Comparison of ENCODE assay signal across 12 cellular contexts in the genomic region with DNA sequence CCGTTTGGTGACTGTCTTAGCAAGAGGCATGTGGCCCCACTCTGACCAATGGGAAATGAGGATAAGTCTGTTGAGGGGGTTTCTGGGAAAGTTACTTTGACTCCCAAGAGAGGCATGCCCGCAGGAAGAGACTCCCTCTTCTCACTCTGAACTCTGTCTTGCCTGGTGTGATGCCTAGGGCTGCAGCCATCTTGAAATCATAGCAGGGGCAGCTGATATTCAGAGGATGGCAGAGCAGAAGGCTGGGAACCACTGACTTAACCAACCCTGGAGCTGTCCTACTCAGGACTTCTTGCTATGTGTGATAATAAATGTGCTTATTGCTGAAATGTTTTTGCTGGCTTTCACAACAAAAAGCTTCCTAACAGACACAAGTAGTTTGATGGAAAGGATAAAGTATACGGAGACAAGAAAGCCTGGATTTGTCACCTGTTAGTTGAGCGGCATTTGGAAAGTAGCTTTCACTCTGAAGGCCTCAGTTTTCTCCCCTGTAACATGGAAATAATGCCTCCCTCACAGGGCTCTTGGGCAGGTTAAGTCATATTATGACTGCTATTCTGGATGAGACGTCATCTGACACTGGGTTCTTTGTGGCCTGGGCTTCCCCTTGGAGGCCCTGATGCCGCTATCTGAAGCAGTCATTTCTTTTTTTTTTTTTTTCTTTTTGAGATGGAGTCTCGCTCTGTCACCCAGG.
DNase-seq lines count a peak whose midpoint lies in the region; ATAC-seq, FAIRE-seq and TF ChIP-seq lines count a peak whose summit lies in the region.
"Had no signal": no experiment of that assay in that cellular context is flagged by ENCODE, and none has a peak within 500 bp of the region (broad histone marks: within the 10 kb centered on the region; RNA-seq: fewer than 3 reads in every experiment).

No MANE protein-coding gene starts in this region.

- in situ Hi-C loops in HepG2 (cut with HindIII; ENCODE audit: extremely low pct_ligation_motif_present, low pct_unique_long_range_greater_than_20kb), result no loop called here

- intact Hi-C loops in adrenal gland (cut with DNase I), result no loop called here
- intact Hi-C loops in HepG2 (cut with micrococcal nuclease; ENCODE audit: unreplicated experiment), result no loop called here

- H3K27me3 ChIP-seq in adrenal gland (no peaks in the 10 kb centered on the region), HepG2 (ENCODE audit: control insufficient read depth in 1 of 2, insufficient read depth in 2 of 2, low read length in 2 of 2) (peaks cover 7 to 14% of the 10 kb centered on the region in 2 experiments; a peak in 4 of 5 replicates)

- no peak overlapping the region for H3K27ac ChIP-seq in adrenal gland
- no peak overlapping the region for H3K27ac ChIP-seq in HepG2 (ENCODE audit: extremely low read length, insufficient read depth, low read length)

- POLR2A ChIA-PET in HepG2 (lab: Yijun Ruan, JAX), result no interaction called here

- H3K36me3 ChIP-seq in adrenal gland (replicated peaks in 1 of 2), result no peaks in the 10 kb centered on the region
- H3K36me3 ChIP-seq in HepG2 (replicated peaks in 1 of 2; ENCODE audit: control insufficient read depth in 1 of 2, insufficient read depth in 2 of 2, low read length in 2 of 2), result no peaks in the 10 kb centered on the region

- ATAC-seq in GM21423 (IDR thresholded peaks at IDR 0.05; ENCODE audit: unreplicated experiment) (peak; percentile 76), HG03354 (IDR thresholded peaks at IDR 0.05; ENCODE audit: poor library complexity, severe bottlenecking, unreplicated experiment) (peak; percentile 70), HepG2 (no peak)

- TF ChIP-seq POLR2A in adrenal gland (IDR thresholded peaks at IDR 0.05), result no peak
- TF ChIP-seq POLR2A in HepG2 (IDR thresholded peaks at IDR 0.05; ENCODE audit: insufficient read depth in 1 of 2, low read depth in 2 of 2, low read length in 2 of 2), result no peak

- FAIRE-seq in HepG2 (lab: Jason Lieb, UNC), result no peak
- FAIRE-seq: colon, H1 had no signal

- TF ChIP-seq RAD21 in HepG2 (CRISPR knock-in tag; IDR thresholded peaks at IDR 0.05), result no peak

- H3K4me1 ChIP-seq in adrenal gland (replicated peaks in 1 of 2) (no peaks in the 10 kb centered on the region), HepG2 (ENCODE audit: insufficient read depth, low read length) (no peaks in the 10 kb centered on the region)

- H3K4me3 ChIP-seq in adrenal gland, result no peak overlapping the region
- H3K4me3 ChIP-seq in HepG2 (replicated peaks in 1 of 3; ENCODE audit: insufficient read depth in 1 of 3, low read depth in 2 of 3, low read length in 3 of 3), result no peak overlapping the region

- H3K9me3 ChIP-seq in adrenal gland (replicated peaks in 1 of 3) (no peaks in the 10 kb centered on the region), HepG2 (ENCODE audit: low read length) (no peaks in the 10 kb centered on the region)

- H2AFZ ChIP-seq in HepG2 (ENCODE audit: low read length), result no peak overlapping the region

- H3K9ac ChIP-seq in HepG2 (ENCODE audit: insufficient read depth, low read depth, low read length), result no peak overlapping the region

- TF ChIP-seq CTCF in adrenal gland (IDR thresholded peaks at IDR 0.05) (no peak), HepG2 (CRISPR knock-in tag; IDR thresholded peaks at IDR 0.05) (no peak)

- BruUV-seq in HepG2 (replicated peaks; lab: Mats Ljungman, UMichigan), result no TSS peak

- DNase-seq in activated CD4-positive, alpha-beta T cell treated with anti-CD3 and anti-CD28 coated beads for 48 hours, result peak; percentile 57
- DNase-seq in activated CD4-positive, alpha-beta T cell treated with anti-CD3 and anti-CD28 coated beads for 1 hour, result no peak
- DNase-seq in stimulated activated CD4-positive, alpha-beta T cell treated with anti-CD3 and anti-CD28 coated beads, Interleukin-4, amount 100 ng/mL, for 24 hours, result peak; percentile 23
- DNase-seq in NCI-H345 (lab: John Stamatoyannopoulos, UW), result no peak
- DNase-seq in adrenal gland, result no peak
- no peak for DNase-seq in HepG2 (ENCODE audit: low spot score)
- DNase-seq: NCI-H524 treated with DMSO at 0.1 percent for 48 hours, SW 1271 had no signal

- no peaks in the 10 kb centered on the region for H3K79me2 ChIP-seq in HepG2 (ENCODE audit: insufficient read depth, low read length)

- no peak for TF ChIP-seq EP300 in HepG2 (IDR thresholded peaks at IDR 0.05; ENCODE audit: low read depth in 2 of 2, low read length in 2 of 2)
- no peak for TF ChIP-seq EP300 in HepG2 (CRISPR knock-in tag; IDR thresholded peaks at IDR 0.05; ENCODE audit: borderline replicate concordance)

- H3K4me2 ChIP-seq in HepG2 (ENCODE audit: low read depth, low read length), result no peak overlapping the region

- no peaks in the 10 kb centered on the region for H4K20me1 ChIP-seq in HepG2 (ENCODE audit: insufficient read depth, low read length)

- WGBS in adrenal gland, 4 donors, result 81 to 90% (median 86%) methylated on average over 7 of the region's 7 CpGs
- WGBS in HepG2 (ENCODE audit: low lambda C conversion rate), result 35% methylated on average over 7 of the region's 7 CpGs

- CTCF ChIA-PET in HepG2 (lab: Yijun Ruan, JAX; ENCODE audit: low intra/inter-chr PET ratio, low total read pairs), result no interaction called here

TF ChIP-seq in HepG2, 621 proteins besides CTCF, POLR2A, EP300 and RAD21:
- TF ChIP-seq, protein P1, sequence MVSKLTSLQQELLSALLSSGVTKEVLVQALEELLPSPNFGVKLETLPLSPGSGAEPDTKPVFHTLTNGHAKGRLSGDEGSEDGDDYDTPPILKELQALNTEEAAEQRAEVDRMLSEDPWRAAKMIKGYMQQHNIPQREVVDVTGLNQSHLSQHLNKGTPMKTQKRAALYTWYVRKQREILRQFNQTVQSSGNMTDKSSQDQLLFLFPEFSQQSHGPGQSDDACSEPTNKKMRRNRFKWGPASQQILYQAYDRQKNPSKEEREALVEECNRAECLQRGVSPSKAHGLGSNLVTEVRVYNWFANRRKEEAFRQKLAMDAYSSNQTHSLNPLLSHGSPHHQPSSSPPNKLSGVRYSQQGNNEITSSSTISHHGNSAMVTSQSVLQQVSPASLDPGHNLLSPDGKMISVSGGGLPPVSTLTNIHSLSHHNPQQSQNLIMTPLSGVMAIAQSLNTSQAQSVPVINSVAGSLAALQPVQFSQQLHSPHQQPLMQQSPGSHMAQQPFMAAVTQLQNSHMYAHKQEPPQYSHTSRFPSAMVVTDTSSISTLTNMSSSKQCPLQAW (CRISPR knock-in tag; IDR thresholded peaks at IDR 0.05), result no peak
- TF ChIP-seq, protein P2, sequence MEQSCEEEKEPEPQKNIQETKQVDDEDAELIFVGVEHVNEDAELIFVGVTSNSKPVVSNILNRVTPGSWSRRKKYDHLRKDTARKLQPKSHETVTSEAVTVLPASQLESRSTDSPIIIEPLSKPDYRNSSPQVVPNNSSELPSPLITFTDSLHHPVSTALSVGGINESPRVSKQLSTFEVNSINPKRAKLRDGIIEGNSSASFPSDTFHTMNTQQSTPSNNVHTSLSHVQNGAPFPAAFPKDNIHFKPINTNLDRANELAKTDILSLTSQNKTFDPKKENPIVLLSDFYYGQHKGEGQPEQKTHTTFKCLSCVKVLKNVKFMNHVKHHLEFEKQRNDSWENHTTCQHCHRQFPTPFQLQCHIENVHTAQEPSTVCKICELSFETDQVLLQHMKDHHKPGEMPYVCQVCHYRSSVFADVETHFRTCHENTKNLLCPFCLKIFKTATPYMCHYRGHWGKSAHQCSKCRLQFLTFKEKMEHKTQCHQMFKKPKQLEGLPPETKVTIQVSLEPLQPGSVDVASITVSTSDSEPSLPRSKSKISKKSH (CRISPR knock-in tag; IDR thresholded peaks at IDR 0.05; ENCODE audit: borderline replicate concordance), result no peak

Comparison
In these comparisons a context has a peak if more than half of its experiments do, and no peak if none do; other contexts are left out.
1. DNase-seq: peak in activated CD4-positive, alpha-beta T cell treated with anti-CD3 and anti-CD28 coated beads for 48 hours (single experiment) and stimulated activated CD4-positive, alpha-beta T cell treated with anti-CD3 and anti-CD28 coated beads, Interleukin-4, amount 100 ng/mL, for 24 hours (single experiment); none in activated CD4-positive, alpha-beta T cell treated with anti-CD3 and anti-CD28 coated beads for 1 hour (single experiment), NCI-H345 (single experiment), adrenal gland (0 of 7) and HepG2 (single experiment).